20 cellular contexts compared by ENCODE assay signal in the genomic region with DNA sequence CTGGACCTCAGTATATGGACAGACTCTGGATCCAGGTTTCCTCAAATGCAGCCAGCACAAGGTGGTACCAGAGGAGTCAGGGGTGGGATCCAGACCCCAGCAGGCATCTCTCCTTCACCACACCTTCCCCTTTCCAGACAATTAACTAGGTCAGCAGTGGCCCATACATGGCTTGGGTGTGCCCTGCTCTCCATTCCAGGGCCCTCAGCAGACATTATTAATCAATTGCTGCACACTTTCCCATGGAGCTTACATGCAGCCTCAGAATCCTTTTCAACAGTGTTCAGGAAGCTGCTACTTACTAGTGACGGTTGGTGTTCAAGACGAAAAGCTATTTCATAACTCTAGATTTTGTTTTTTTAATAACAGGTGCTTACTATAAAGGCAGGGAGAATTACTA. TPM values are rescaled to one million over a fixed set of nuclear protein-coding genes. Genes with fewer than 3 reads are reported as not detected.
A peak's percentile ranks its signal among the peaks of the same experiment; 100 is the strongest.
DNase-seq lines count a peak whose midpoint lies in the region; ATAC-seq and TF ChIP-seq lines count a peak whose summit lies in the region.
"Had no signal": no experiment of that assay in that cellular context is flagged by ENCODE, and none has a peak within 500 bp of the region (broad histone marks: within the 10 kb centered on the region; RNA-seq: fewer than 3 reads in every experiment).

No MANE protein-coding gene starts in this region.

- intact Hi-C loops in left colon (cut with DNase I, micrococcal nuclease): no loop called here
- intact Hi-C loops in cardiac septum (cut with DNase I): no loop called here

- peak; percentile 55 for DNase-seq in AG20443 (ENCODE audit: low spot score)
- peak; percentile 49 for DNase-seq in M059J (ENCODE audit: low read depth)
- peak; percentile 64 for DNase-seq in choroid plexus epithelial cell (ENCODE audit: low read depth)
- no peak for DNase-seq in left colon
- no peak for DNase-seq in NCI-H2107 treated with DMSO at 0.1 percent for 48 hours (lab: John Stamatoyannopoulos, UW; ENCODE audit: unreplicated experiment)
- no peak for DNase-seq in cardiac septum (ENCODE audit: low spot score)
- DNase-seq in stimulated activated naive CD4-positive, alpha-beta T cell treated with Interleukin-2 at 50 U/mL for 16 hours (lab: John Stamatoyannopoulos, UW): no peak
- DNase-seq in NCI-H524 (lab: John Stamatoyannopoulos, UW): no peak
- DNase-seq: activated CD4-positive, alpha-beta T cell treated with anti-CD3 and anti-CD28 coated beads, Interleukin-2, amount 50 U/mL, for 48 hours; glutamatergic neuron; left cardiac atrium; NCI-H1694 treated with DMSO at 0.1 percent for 48 hours; NCI-H82; retina; SIG-M5; upper lobe of left lung had no signal

- peak; percentile 26 for ATAC-seq in left colon
- ATAC-seq: left cardiac atrium; natural killer cell treated with Interleukin-12 subunit alpha and Interleukin-12 subunit beta and Interleukin-15 and Interleukin-18, amount 100 ng/mL, for 72 hours had no signal

- no peak overlapping the region for H3K4me3 ChIP-seq in choroid plexus epithelial cell (ENCODE audit: low read depth, low read length)
- H3K4me3 ChIP-seq: ascending aorta; BLaER1 treated with 17β-estradiol and CSF1 and Interleukin-3, amounts not matched to agents 10 nM and 100 nM; upper lobe of left lung had no signal

- no peak for TF ChIP-seq CTCF in choroid plexus epithelial cell (conservative IDR thresholded peaks at IDR 0.05; ENCODE audit: low read depth, low read length)

RNA-seq across cellular contexts. Expression of a gene that starts 6.0 kb away (rescaled TPM):
- total RNA-seq in M059J (2014; rRNA removed; shearing (Covaris generic)): 5.7 and 15.6 TPM in 2 replicates
- total RNA-seq in left colon (1 to 10 TPM in 1 of 2 donors, under 1 TPM in 1; 0.70 to 1.4 TPM), cardiac septum (9.5 TPM)
- total RNA-seq: activated T-helper 1 cell treated with anti-CD3 and anti-CD28 coated beads, Interleukin-12 subunit alpha, Interleukin-12 subunit beta, Interleukin-2, Interleukin-4 antibody, amounts not matched to agents 30 ng/mL and 10 ng/mL and 1 ng/mL, durations not matched to agents 14 hours and 24 hours and 36 hours; natural killer cell treated with Interleukin-12 subunit alpha and Interleukin-12 subunit beta and Interleukin-15 and Interleukin-18, amount 100 ng/mL, for 72 hours had no signal

Comparison
In these comparisons a context has a peak if more than half of its experiments do, and no peak if none do; other contexts are left out.
1. DNase-seq: peak in AG20443 (single experiment), M059J (single experiment) and choroid plexus epithelial cell (single experiment); none in left colon (0 of 2), NCI-H2107 treated with DMSO at 0.1 percent for 48 hours (single experiment), cardiac septum (single experiment), stimulated activated naive CD4-positive, alpha-beta T cell treated with Interleukin-2 at 50 U/mL for 16 hours (single experiment) and NCI-H524 (0 of 2).